Comparison of ENCODE assay signal across 17 cellular contexts in the genomic region with DNA sequence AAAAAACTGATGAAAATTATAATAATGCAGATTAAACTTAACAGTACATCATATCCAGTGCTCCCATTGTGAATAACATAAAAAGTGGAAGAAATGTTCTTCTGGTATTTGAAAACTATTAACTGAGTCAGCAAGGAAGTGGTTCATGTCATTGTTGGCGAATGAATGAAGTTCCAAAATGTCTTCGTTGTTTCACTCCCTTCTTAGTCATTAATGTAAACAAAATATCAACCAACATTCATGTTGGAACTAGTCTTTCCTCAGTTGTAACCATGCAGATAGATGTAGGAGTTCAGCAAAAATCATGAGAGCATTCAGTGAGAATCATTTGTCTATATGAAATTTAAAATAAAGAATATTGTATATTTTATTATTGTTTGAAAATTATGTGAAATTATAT. TPM values are rescaled to one million over a fixed set of nuclear protein-coding genes. Genes with fewer than 3 reads are reported as not detected.
DNase-seq lines count a peak whose midpoint lies in the region; ATAC-seq and TF ChIP-seq lines count a peak whose summit lies in the region.
"Had no signal": no experiment of that assay in that cellular context is flagged by ENCODE, and none has a peak within 500 bp of the region (broad histone marks: within the 10 kb centered on the region; RNA-seq: fewer than 3 reads in every experiment).

No MANE protein-coding gene starts in this region.

- in situ Hi-C loops in astrocyte of the spinal cord (cut with HindIII; ENCODE audit: low sequenced_read_pairs) = no loop called here

- peaks cover 38% of the 10 kb centered on the region for H3K4me1 ChIP-seq in CD4-positive, CD25-positive, alpha-beta regulatory T cell (ENCODE audit: control insufficient read depth, insufficient read depth, low read length, poor library complexity, severe bottlenecking)
- peaks cover 45% of the 10 kb centered on the region for H3K4me1 ChIP-seq in vagina
- H3K4me1 ChIP-seq: sigmoid colon had no signal

- no peaks in the 10 kb centered on the region for H3K9me3 Mint-ChIP-seq in CD4-positive, CD25-positive, alpha-beta regulatory T cell
- no peaks in the 10 kb centered on the region for H3K9me3 Mint-ChIP-seq in HFFc6
- H3K9me3 Mint-ChIP-seq in chondrocyte (ENCODE audit: low read depth) = no peaks in the 10 kb centered on the region
- H3K9me3 Mint-ChIP-seq: neural progenitor cell; stimulated activated naive B cell treated with anti-CD40 and anti-IgM and Interleukin-4, amounts not matched to agents 10 μg/mL and 1 μg/mL and 100 μg/mL, for 72 hours had no signal

- TF ChIP-seq CTCF in HFFc6 (IDR thresholded peaks at IDR 0.05) (no peak), astrocyte of the spinal cord (IDR thresholded peaks at IDR 0.05; ENCODE audit: low read depth, low read length) (no peak), vagina (IDR thresholded peaks at IDR 0.05) (no peak), chondrocyte (IDR thresholded peaks at IDR 0.05) (no peak)

- H3K27ac ChIP-seq in CD4-positive, CD25-positive, alpha-beta regulatory T cell (ENCODE audit: insufficient read depth, low read length, poor library complexity, severe bottlenecking) = no peak overlapping the region
- no peak overlapping the region for H3K27ac ChIP-seq in vagina
- H3K27ac ChIP-seq: neural progenitor cell, sigmoid colon had no signal

- peaks cover 71% of the 10 kb centered on the region for H3K36me3 ChIP-seq in CD4-positive, CD25-positive, alpha-beta regulatory T cell (ENCODE audit: control insufficient read depth, insufficient read depth, low read length)
- no peaks in the 10 kb centered on the region for H3K36me3 ChIP-seq in vagina
- H3K36me3 ChIP-seq: neural progenitor cell, sigmoid colon had no signal

- DNase-seq in CD4-positive, CD25-positive, alpha-beta regulatory T cell = no peak
- DNase-seq in HFFc6 (peak; percentile 50), astrocyte of the spinal cord (ENCODE audit: low read depth, low spot score) (peak; percentile 65), hepatic stellate cell (ENCODE audit: low spot score) (peak; percentile 14), vagina (ENCODE audit: extremely low spot score in 2 of 2) (no peak), chondrocyte (ENCODE audit: low spot score) (no peak), amygdala (lab: John Stamatoyannopoulos, UW) (no peak)
- DNase-seq: activated T-cell treated with anti-CD3 and anti-CD28 coated beads for 4 hours; amniotic stem cell; GDM1; NCI-H1105 treated with DMSO at 0.1 percent for 48 hours; NCI-H446; sigmoid colon; stimulated activated naive B cell treated with anti-CD40 and anti-IgM and Interleukin-4, amounts not matched to agents 10 μg/mL and 1 μg/mL and 100 μg/mL, for 72 hours had no signal

- no peaks in the 10 kb centered on the region for H3K27me3 ChIP-seq in CD4-positive, CD25-positive, alpha-beta regulatory T cell (ENCODE audit: control insufficient read depth, insufficient read depth, low read length)
- H3K27me3 ChIP-seq in vagina = no peaks in the 10 kb centered on the region
- H3K27me3 ChIP-seq: neural progenitor cell, sigmoid colon had no signal

- H3K36me3 Mint-ChIP-seq in CD4-positive, CD25-positive, alpha-beta regulatory T cell = peaks cover 28% of the 10 kb centered on the region
- no peaks in the 10 kb centered on the region for H3K36me3 Mint-ChIP-seq in HFFc6 (ENCODE audit: low read depth)
- no peaks in the 10 kb centered on the region for H3K36me3 Mint-ChIP-seq in chondrocyte (ENCODE audit: low read depth)
- H3K36me3 Mint-ChIP-seq: neural progenitor cell had no signal

- peak overlapping the region in 2 of 3 donors; percentile 54 to 76 for H3K27ac Mint-ChIP-seq in CD4-positive, CD25-positive, alpha-beta regulatory T cell
- peak overlapping the region; percentile 76 for H3K27ac Mint-ChIP-seq in HFFc6
- no peak overlapping the region for H3K27ac Mint-ChIP-seq in chondrocyte (ENCODE audit: unreplicated experiment)
- H3K27ac Mint-ChIP-seq: neural progenitor cell; stimulated activated naive B cell treated with anti-CD40 and anti-IgM and Interleukin-4, amounts not matched to agents 10 μg/mL and 1 μg/mL and 100 μg/mL, for 72 hours had no signal

- no peak for TF ChIP-seq POLR2A in vagina (IDR thresholded peaks at IDR 0.05)

- H3K9me3 ChIP-seq in CD4-positive, CD25-positive, alpha-beta regulatory T cell (ENCODE audit: control insufficient read depth in 2 of 2, low read length in 2 of 2) = no peaks in the 10 kb centered on the region
- no peaks in the 10 kb centered on the region for H3K9me3 ChIP-seq in vagina
- H3K9me3 ChIP-seq: sigmoid colon had no signal

- peaks cover 50 to 81% (median 66%) of the 10 kb centered on the region in 4 donors for H3K4me1 Mint-ChIP-seq in CD4-positive, CD25-positive, alpha-beta regulatory T cell
- H3K4me1 Mint-ChIP-seq in HFFc6 (ENCODE audit: low read depth) (peaks cover 75% of the 10 kb centered on the region), chondrocyte (ENCODE audit: low read depth) (peaks cover 32% of the 10 kb centered on the region)

- H3K4me3 ChIP-seq in CD4-positive, CD25-positive, alpha-beta regulatory T cell (ENCODE audit: low read depth, low read length) = no peak overlapping the region
- H3K4me3 ChIP-seq in astrocyte of the spinal cord (ENCODE audit: low read depth, low read length) (no peak overlapping the region), vagina (no peak overlapping the region)
- H3K4me3 ChIP-seq: lung, neural progenitor cell, sigmoid colon had no signal

- no peak for ATAC-seq in CD4-positive, CD25-positive, alpha-beta regulatory T cell (ENCODE audit: low read depth in 2 of 2)
- no peak for ATAC-seq in HG02870 (IDR thresholded peaks at IDR 0.05; ENCODE audit: unreplicated experiment)
- ATAC-seq: stimulated activated naive B cell treated with anti-CD40 and anti-IgM and Interleukin-4, amounts not matched to agents 10 μg/mL and 1 μg/mL and 100 μg/mL, for 72 hours had no signal

- no peak overlapping the region for H3K4me3 Mint-ChIP-seq in CD4-positive, CD25-positive, alpha-beta regulatory T cell
- H3K4me3 Mint-ChIP-seq in HFFc6 = peak overlapping the region; percentile 50
- H3K4me3 Mint-ChIP-seq in chondrocyte (ENCODE audit: unreplicated experiment) = no peak overlapping the region
- H3K4me3 Mint-ChIP-seq: neural progenitor cell; stimulated activated naive B cell treated with anti-CD40 and anti-IgM and Interleukin-4, amounts not matched to agents 10 μg/mL and 1 μg/mL and 100 μg/mL, for 72 hours had no signal

- intact Hi-C loops in vagina (cut with DNase I) = no loop called here

- H3K27me3 Mint-ChIP-seq in CD4-positive, CD25-positive, alpha-beta regulatory T cell = no peaks in the 10 kb centered on the region
- H3K27me3 Mint-ChIP-seq in HFFc6 (ENCODE audit: insufficient read depth) = peaks cover 2% of the 10 kb centered on the region; the same call in 1 of the 2 replicates
- H3K27me3 Mint-ChIP-seq in chondrocyte (ENCODE audit: low read depth) = no peaks in the 10 kb centered on the region
- H3K27me3 Mint-ChIP-seq: stimulated activated naive B cell treated with anti-CD40 and anti-IgM and Interleukin-4, amounts not matched to agents 10 μg/mL and 1 μg/mL and 100 μg/mL, for 72 hours had no signal

RNA-seq across cellular contexts. Expression of a gene that starts 44.1 kb away (rescaled TPM):
- 38.9 TPM for total RNA-seq in CD4-positive, CD25-positive, alpha-beta regulatory T cell
- 10 to 100 TPM; 37.1 to 52.2 (median 49.3) TPM for polyA plus RNA-seq in CD4-positive, CD25-positive, alpha-beta regulatory T cell
- 10 to 100 TPM; 29.3 to 36.9 (median 33.8) TPM for total RNA-seq in HFFc6 (2021; fragmentation: NEBNext Ultra II Directional; extraction: Animal tissue kit (Norgen Biotek cat#: 25700))
- total RNA-seq in vagina = 25.0 TPM
- 32.1 to 42.8 TPM (median 37.3 TPM) in 3 replicates for total RNA-seq in chondrocyte

Comparison
In these comparisons a context has a peak if more than half of its experiments do, and no peak if none do; other contexts are left out.
1. DNase-seq: peak in HFFc6 (single experiment), astrocyte of the spinal cord (single experiment) and hepatic stellate cell (single experiment); none in CD4-positive, CD25-positive, alpha-beta regulatory T cell (0 of 3), vagina (0 of 2), chondrocyte (single experiment) and amygdala (0 of 56).